1 cellular context compared by ENCODE assay signal in genomic region chr14:20485900-20486299, GRCh38.
TF ChIP-seq lines count a peak whose summit lies in the region.

No MANE protein-coding gene starts in this region.

TF ChIP-seq in H1, 55 proteins besides CTCF, POLR2A, EP300 and RAD21:
- TF ChIP-seq YY1 (IDR thresholded peaks at IDR 0.05; ENCODE audit: low read depth, low read length) (peak; percentile 48; the same call in 1 of the 2 replicates), E2F6 (IDR thresholded peaks at IDR 0.05) (peak; percentile 41; the same call in 1 of the 2 replicates), SIX5 (IDR thresholded peaks at IDR 0.05; ENCODE audit: low read depth, low read length) (no peak), MAX (IDR thresholded peaks at IDR 0.05) (peak; percentile 66)
